Comparison of ENCODE assay signal across 9 cellular contexts in the genomic region with DNA sequence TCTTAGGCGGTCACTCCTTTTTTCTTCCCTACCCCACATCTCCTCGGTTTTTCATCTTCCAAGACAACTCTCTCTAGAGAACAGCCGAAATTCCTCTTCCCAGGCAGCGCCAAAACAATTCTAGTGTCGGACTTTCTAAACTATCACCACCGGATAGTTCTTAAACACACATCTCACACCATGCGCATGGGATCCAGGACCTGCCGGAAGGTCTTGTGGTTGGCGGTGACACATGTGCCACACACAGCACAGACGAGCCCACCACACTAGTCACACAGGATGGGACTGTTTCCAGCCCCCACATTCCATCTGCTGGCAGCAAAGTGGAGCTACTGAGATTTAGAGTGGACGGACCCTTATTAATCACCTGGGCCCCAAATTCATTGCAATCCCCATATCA.
"Had no signal": no experiment of that assay in that cellular context is flagged by ENCODE, and none has a peak within 500 bp of the region (broad histone marks: within the 10 kb centered on the region; RNA-seq: fewer than 3 reads in every experiment).

No MANE protein-coding gene starts in this region.

- H3K4me3 ChIP-seq: GM23248, HAP-1 had no signal

- H3K27ac Mint-ChIP-seq: HFFc6, IgD-negative memory B cell had no signal

- H3K36me3 Mint-ChIP-seq: IgD-negative memory B cell had no signal

- H3K36me3 ChIP-seq: HAP-1 had no signal

- H3K9me3 ChIP-seq: HAP-1 had no signal

- H3K9ac ChIP-seq: GM23248 had no signal

- ATAC-seq: HCT116, HepG2 had no signal

- H3K4me1 Mint-ChIP-seq: IgD-negative memory B cell had no signal

- H3K27ac ChIP-seq: GM23248, HL-60 had no signal

- H3K4me1 ChIP-seq: HAP-1 had no signal

- H3K4me3 Mint-ChIP-seq: HFFc6, IgD-negative memory B cell had no signal

- DNase-seq: GM23248, GOT3, H7, HFFc6 had no signal
